8 cellular contexts compared by ENCODE assay signal in genomic region chr9:127786773-127787123, GRCh38. TPM values are rescaled to one million over a fixed set of nuclear protein-coding genes. Genes with fewer than 3 reads are reported as not detected.
DNase-seq lines count a peak whose midpoint lies in the region; ATAC-seq and TF ChIP-seq lines count a peak whose summit lies in the region.

No MANE protein-coding gene starts in this region.

- peaks cover 38% of the 10 kb centered on the region for H3K36me3 Mint-ChIP-seq in activated naive CD4-positive, alpha-beta T cell treated with anti-CD3 and anti-CD28 coated beads for 36 hours (ENCODE audit: low read depth)
- H3K36me3 Mint-ChIP-seq in activated naive CD8-positive, alpha-beta T cell treated with anti-CD3 and anti-CD28 coated beads, Interleukin-2, amount 10 ng/mL, durations not matched to agents 7 days and 5 days: peaks cover 30% of the 10 kb centered on the region

- 1 to 2% methylated on average over 12 of the region's 12 CpGs for WGBS in upper lobe of left lung, 2 donors

- H3K27ac Mint-ChIP-seq in activated naive CD4-positive, alpha-beta T cell treated with anti-CD3 and anti-CD28 coated beads for 36 hours: peak overlapping the region; percentile 81
- peak overlapping the region; percentile 79 for H3K27ac Mint-ChIP-seq in activated naive CD8-positive, alpha-beta T cell treated with anti-CD3 and anti-CD28 coated beads, Interleukin-2, amount 10 ng/mL, durations not matched to agents 7 days and 5 days

- peak in 1 of 2 donors; percentile 44 for TF ChIP-seq CTCF in left lung (IDR thresholded peaks at IDR 0.05)
- TF ChIP-seq CTCF in upper lobe of left lung (IDR thresholded peaks at IDR 0.05): peak in 4 of 6 experiments; percentile 32 to 56 (median 48)

- H3K9me3 Mint-ChIP-seq in activated naive CD4-positive, alpha-beta T cell treated with anti-CD3 and anti-CD28 coated beads for 36 hours: no peaks in the 10 kb centered on the region
- no peaks in the 10 kb centered on the region for H3K9me3 Mint-ChIP-seq in activated naive CD8-positive, alpha-beta T cell treated with anti-CD3 and anti-CD28 coated beads, Interleukin-2, amount 10 ng/mL, durations not matched to agents 7 days and 5 days

- H3K36me3 ChIP-seq in left lung: peaks cover 0 to 50% of the 10 kb centered on the region in 2 donors
- H3K36me3 ChIP-seq in upper lobe of left lung: peaks cover 39 to 52% (median 47%) of the 10 kb centered on the region in 4 donors

- ATAC-seq in activated naive CD8-positive, alpha-beta T cell treated with anti-CD3 and anti-CD28 coated beads, Interleukin-2, amount 10 ng/mL, durations not matched to agents 7 days and 5 days (ENCODE audit: low read depth): no peak
- ATAC-seq in left lung (no peak), upper lobe of left lung (ENCODE audit: low FRiP score in 2 of 2) (no peak), HG02981 (IDR thresholded peaks at IDR 0.05; ENCODE audit: unreplicated experiment) (no peak), GM19328 (IDR thresholded peaks at IDR 0.05; ENCODE audit: unreplicated experiment) (no peak)

- TF ChIP-seq EP300 in upper lobe of left lung (IDR thresholded peaks at IDR 0.05): no peak

- no peak for TF ChIP-seq POLR2A in upper lobe of left lung (IDR thresholded peaks at IDR 0.05)

- H3K27me3 Mint-ChIP-seq in activated naive CD4-positive, alpha-beta T cell treated with anti-CD3 and anti-CD28 coated beads for 36 hours (ENCODE audit: low read depth): no peaks in the 10 kb centered on the region
- no peaks in the 10 kb centered on the region for H3K27me3 Mint-ChIP-seq in activated naive CD8-positive, alpha-beta T cell treated with anti-CD3 and anti-CD28 coated beads, Interleukin-2, amount 10 ng/mL, durations not matched to agents 7 days and 5 days

- DNase-seq in activated naive CD4-positive, alpha-beta T cell treated with anti-CD3 and anti-CD28 coated beads for 36 hours: no peak
- no peak for DNase-seq in activated naive CD4-positive, alpha-beta T cell treated with anti-CD3 and anti-CD28 coated beads, Interleukin-2, amount 50 U/mL, for 16 hours
- no peak for DNase-seq in activated naive CD8-positive, alpha-beta T cell treated with anti-CD3 and anti-CD28 coated beads, Interleukin-2, amount 10 ng/mL, durations not matched to agents 7 days and 5 days
- no peak for DNase-seq in left lung
- DNase-seq in upper lobe of left lung: no peak
- no peak for DNase-seq in KG1 (lab: John Stamatoyannopoulos, UW)

- POLR2A ChIA-PET in activated naive CD8-positive, alpha-beta T cell treated with anti-CD3 and anti-CD28 coated beads, Interleukin-2, amount 10 ng/mL, durations not matched to agents 7 days and 5 days (lab: Charles Lee): interaction anchor here (0.6 to 3.1 kb wide), 4 partner anchors 17 to 118 kb away, joined by 3 to 29 read pairs (median 7); no protein-coding TSS in a partner anchor

- peaks cover 60% of the 10 kb centered on the region for H3K4me1 Mint-ChIP-seq in activated naive CD4-positive, alpha-beta T cell treated with anti-CD3 and anti-CD28 coated beads for 36 hours (ENCODE audit: low read depth)
- peaks cover 52% of the 10 kb centered on the region for H3K4me1 Mint-ChIP-seq in activated naive CD8-positive, alpha-beta T cell treated with anti-CD3 and anti-CD28 coated beads, Interleukin-2, amount 10 ng/mL, durations not matched to agents 7 days and 5 days

- H3K9me3 ChIP-seq in left lung (no peaks in the 10 kb centered on the region), upper lobe of left lung (no peaks in the 10 kb centered on the region)

- no peaks in the 10 kb centered on the region for H3K27me3 ChIP-seq in left lung
- no peaks in the 10 kb centered on the region for H3K27me3 ChIP-seq in upper lobe of left lung

- H3K27ac ChIP-seq in left lung: peak overlapping the region; percentile 89 to 98
- peak overlapping the region; percentile 93 to 98 (median 96) for H3K27ac ChIP-seq in upper lobe of left lung

- H3K4me3 Mint-ChIP-seq in activated naive CD4-positive, alpha-beta T cell treated with anti-CD3 and anti-CD28 coated beads for 36 hours: peak overlapping the region; percentile 95
- H3K4me3 Mint-ChIP-seq in activated naive CD8-positive, alpha-beta T cell treated with anti-CD3 and anti-CD28 coated beads, Interleukin-2, amount 10 ng/mL, durations not matched to agents 7 days and 5 days: peak overlapping the region; percentile 90

- intact Hi-C loops in activated naive CD4-positive, alpha-beta T cell treated with anti-CD3 and anti-CD28 coated beads for 36 hours (cut with micrococcal nuclease): loop anchor here (1.0 kb wide), 2 partner anchors 84 to 135 kb away; no protein-coding TSS in a partner anchor
- intact Hi-C loops in left lung (cut with DNase I): loop anchor here in 1 of 2 donors (5.0 kb wide), 1 partner anchor 136 kb away; no protein-coding TSS in a partner anchor

- H3K4me1 ChIP-seq in left lung: peaks cover 12 to 80% of the 10 kb centered on the region in 2 donors
- H3K4me1 ChIP-seq in upper lobe of left lung: peaks cover 37 to 66% (median 42%) of the 10 kb centered on the region in 4 donors

- H3K4me3 ChIP-seq in left lung (peak overlapping the region; percentile 96 to 100), upper lobe of left lung (peak overlapping the region; percentile 88 to 100 (median 100))

- CTCF ChIA-PET in activated naive CD4-positive, alpha-beta T cell treated with anti-CD3 and anti-CD28 coated beads for 36 hours (lab: Charles Lee): interaction anchor here (1.3 to 5.0 kb wide), 4 partner anchors 11 to 133 kb away, joined by 3 to 35 read pairs (median 4); no protein-coding TSS in a partner anchor

RNA-seq across cellular contexts. Expression of gene CDK9, which starts 0.9 kb away (rescaled TPM):
- total RNA-seq in activated naive CD4-positive, alpha-beta T cell treated with anti-CD3 and anti-CD28 coated beads for 36 hours: 10 to 100 TPM; 64.6 to 73.6 TPM
- total RNA-seq in activated naive CD8-positive, alpha-beta T cell treated with anti-CD3 and anti-CD28 coated beads, Interleukin-2, amount 10 ng/mL, durations not matched to agents 7 days and 5 days: 100 to 1,000 TPM; 134 to 136 TPM
- 10 to 100 TPM; 78.8 to 83.4 TPM for total RNA-seq in left lung
- 100 to 1,000 TPM in 3 of 6 donors, 10 to 100 TPM in 3; 69.8 to 168 (median 106) TPM for total RNA-seq in upper lobe of left lung

RNA-seq across cellular contexts. Expression of gene SH2D3C, which starts 8.3 kb away (rescaled TPM):
- total RNA-seq in activated naive CD4-positive, alpha-beta T cell treated with anti-CD3 and anti-CD28 coated beads for 36 hours: 10 to 100 TPM; 27.2 to 27.3 TPM
- 10 to 100 TPM; 64.6 to 67.1 TPM for total RNA-seq in activated naive CD8-positive, alpha-beta T cell treated with anti-CD3 and anti-CD28 coated beads, Interleukin-2, amount 10 ng/mL, durations not matched to agents 7 days and 5 days
- total RNA-seq in left lung (10 to 100 TPM; 21.7 to 41.9 TPM), upper lobe of left lung (10 to 100 TPM; 17.5 to 90.4 (median 37.5) TPM)

RNA-seq across cellular contexts. Expression of gene FPGS, which starts 15.9 kb away (rescaled TPM):
- total RNA-seq in activated naive CD4-positive, alpha-beta T cell treated with anti-CD3 and anti-CD28 coated beads for 36 hours: 10 to 100 TPM; 67.8 to 73.0 TPM
- 100 to 1,000 TPM; 108 to 109 TPM for total RNA-seq in activated naive CD8-positive, alpha-beta T cell treated with anti-CD3 and anti-CD28 coated beads, Interleukin-2, amount 10 ng/mL, durations not matched to agents 7 days and 5 days
- 10 to 100 TPM; 59.3 to 97.4 TPM for total RNA-seq in left lung
- total RNA-seq in upper lobe of left lung: 100 to 1,000 TPM in 2 of 6 donors, 10 to 100 TPM in 4; 85.1 to 337 (median 95.5) TPM

RNA-seq across cellular contexts. Expression of gene TOR2A, which starts 51.7 kb away (rescaled TPM):
- 10 to 100 TPM; 11.8 to 12.7 TPM for total RNA-seq in activated naive CD4-positive, alpha-beta T cell treated with anti-CD3 and anti-CD28 coated beads for 36 hours
- 10 to 100 TPM; 21.7 to 24.4 TPM for total RNA-seq in activated naive CD8-positive, alpha-beta T cell treated with anti-CD3 and anti-CD28 coated beads, Interleukin-2, amount 10 ng/mL, durations not matched to agents 7 days and 5 days
- 10 to 100 TPM; 19.5 to 21.8 TPM for total RNA-seq in left lung
- total RNA-seq in upper lobe of left lung: 10 to 100 TPM; 11.4 to 27.2 (median 21.0) TPM
